Comparison of ENCODE assay signal across 2 cellular contexts in the genomic region with DNA sequence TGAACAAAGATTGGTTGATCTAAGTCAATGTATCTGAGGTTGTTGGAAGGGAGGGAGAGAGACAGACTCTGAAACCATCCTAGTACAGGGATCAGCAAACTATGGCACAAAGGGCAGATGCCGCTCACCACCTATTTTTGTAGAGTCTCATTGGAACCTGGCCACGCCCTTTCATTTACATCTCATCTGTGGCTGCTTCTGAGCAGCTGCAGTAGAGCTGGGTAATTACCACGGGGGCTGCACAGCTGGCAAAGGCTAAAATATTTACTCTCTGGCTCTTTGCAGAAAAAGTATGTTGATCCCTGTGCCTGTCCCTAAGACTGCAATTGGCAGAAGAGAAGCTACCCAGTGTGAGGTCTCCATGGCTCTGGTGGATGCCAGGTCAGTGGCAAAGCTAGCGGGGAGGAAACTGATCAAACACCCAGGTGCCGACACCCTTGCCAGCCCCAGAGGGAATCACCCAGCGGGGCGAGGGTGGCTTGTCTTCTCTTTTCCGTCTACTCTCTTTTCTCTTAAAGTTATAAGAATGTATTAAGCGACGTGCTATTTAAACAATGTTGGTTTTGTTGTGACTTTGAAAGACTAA.
TF ChIP-seq lines count a peak whose summit lies in the region.

No MANE protein-coding gene starts in this region.

TF ChIP-seq in GM12891, 5 proteins besides CTCF, POLR2A, EP300 and RAD21:
- TF ChIP-seq PAX5 (IDR thresholded peaks at IDR 0.05; ENCODE audit: insufficient read depth, low read length, severe bottlenecking) (no peak), SPI1 (IDR thresholded peaks at IDR 0.05; ENCODE audit: low read depth, low read length) (no peak), POLR2AphosphoS5 (IDR thresholded peaks at IDR 0.05; ENCODE audit: low read depth, low read length) (no peak), POU2F2 (IDR thresholded peaks at IDR 0.05; ENCODE audit: low read depth, low read length) (no peak), TAF1 (IDR thresholded peaks at IDR 0.05; ENCODE audit: low read depth, low read length) (no peak)

TF ChIP-seq in K562, 482 proteins besides CTCF, POLR2A, EP300 and RAD21:
- peak; percentile 24 for TF ChIP-seq CBX8 (IDR thresholded peaks at IDR 0.05; ENCODE audit: borderline replicate concordance, extremely low read depth, low read depth, low read length, poor library complexity, severe bottlenecking)
- no peak for TF ChIP-seq SMAD3 (CRISPR knock-in tag; conservative IDR thresholded peaks at IDR 0.05)
